15 cellular contexts compared by ENCODE assay signal in genomic region chr1:172977296-172978027, GRCh38.
DNase-seq lines count a peak whose midpoint lies in the region; ATAC-seq, FAIRE-seq and TF ChIP-seq lines count a peak whose summit lies in the region.
"Had no signal": no experiment of that assay in that cellular context is flagged by ENCODE, and none has a peak within 500 bp of the region (broad histone marks: within the 10 kb centered on the region; RNA-seq: fewer than 3 reads in every experiment).

No MANE protein-coding gene starts in this region.

- H3K4me3 ChIP-seq in epithelial cell of esophagus (ENCODE audit: low read length): no peak overlapping the region
- no peak overlapping the region for H3K4me3 ChIP-seq in small intestine (ENCODE audit: low read depth in 1 of 2, low read length in 2 of 2)
- H3K4me3 ChIP-seq in mucosa of descending colon: no peak overlapping the region
- H3K4me3 ChIP-seq: spleen had no signal

- ATAC-seq in HG03342 (IDR thresholded peaks at IDR 0.05; ENCODE audit: unreplicated experiment) (peak; percentile 69), mucosa of descending colon (no peak), HG02870 (IDR thresholded peaks at IDR 0.05; ENCODE audit: unreplicated experiment) (no peak)
- peak; percentile 57 for ATAC-seq in stimulated activated memory B cell treated with anti-CD40 and anti-IgM and Interleukin-4, amounts not matched to agents 10 μg/mL and 1 μg/mL and 100 μg/mL, for 72 hours
- ATAC-seq: activated CD4-positive, CD25-positive, alpha-beta regulatory T cell treated with anti-CD3 and anti-CD28 coated beads, Interleukin-2, amount 50 U/mL, for 24 hours had no signal

- H3K9me3 Mint-ChIP-seq in stimulated activated memory B cell treated with anti-CD40 and anti-IgM and Interleukin-4, amounts not matched to agents 10 μg/mL and 1 μg/mL and 100 μg/mL, for 72 hours: peaks cover 2% of the 10 kb centered on the region
- H3K9me3 Mint-ChIP-seq: memory B cell had no signal

- WGBS in small intestine, 3 donors: 68 to 73% (median 72%) methylated on average over 5 of the region's 5 CpGs

- intact Hi-C loops in mucosa of descending colon (cut with DNase I, micrococcal nuclease): no loop called here

- peaks cover 0 to 2% of the 10 kb centered on the region in 2 donors for H3K4me1 ChIP-seq in small intestine (ENCODE audit: control insufficient read depth in 2 of 2, insufficient read depth in 1 of 2, low read depth in 1 of 2, low read length in 1 of 2)
- H3K4me1 ChIP-seq in mucosa of descending colon (ENCODE audit: low read depth): peaks cover 7% of the 10 kb centered on the region
- H3K4me1 ChIP-seq: spleen had no signal

- H3K27me3 Mint-ChIP-seq in stimulated activated memory B cell treated with anti-CD40 and anti-IgM and Interleukin-4, amounts not matched to agents 10 μg/mL and 1 μg/mL and 100 μg/mL, for 72 hours: no peaks in the 10 kb centered on the region
- H3K27me3 Mint-ChIP-seq: activated naive CD8-positive, alpha-beta T cell treated with anti-CD3 and anti-CD28 coated beads, Interleukin-2, amount 10 ng/mL, durations not matched to agents 7 days and 5 days; CD8-positive, alpha-beta memory T cell; memory B cell had no signal

- no peak overlapping the region for H3K27ac ChIP-seq in small intestine (ENCODE audit: low read depth in 1 of 2, low read length in 1 of 2)
- H3K27ac ChIP-seq: spleen had no signal

- H3K4me3 Mint-ChIP-seq in stimulated activated memory B cell treated with anti-CD40 and anti-IgM and Interleukin-4, amounts not matched to agents 10 μg/mL and 1 μg/mL and 100 μg/mL, for 72 hours: no peak overlapping the region
- H3K4me3 Mint-ChIP-seq: activated naive CD8-positive, alpha-beta T cell treated with anti-CD3 and anti-CD28 coated beads, Interleukin-2, amount 10 ng/mL, durations not matched to agents 7 days and 5 days; CD8-positive, alpha-beta memory T cell; memory B cell had no signal

- H3K9me3 ChIP-seq in small intestine (ENCODE audit: control insufficient read depth, low read depth) (no peaks in the 10 kb centered on the region), mucosa of descending colon (no peaks in the 10 kb centered on the region)
- H3K9me3 ChIP-seq: spleen had no signal

- no peaks in the 10 kb centered on the region for H3K27me3 ChIP-seq in small intestine (ENCODE audit: control insufficient read depth in 2 of 2, insufficient read depth in 2 of 2, low read length in 2 of 2)
- H3K27me3 ChIP-seq: spleen had no signal

- DNase-seq in GM19239 (ENCODE audit: insufficient read length, low spot score) (no peak), epithelial cell of esophagus (ENCODE audit: low read depth) (peak; percentile 71), small intestine (no peak), mucosa of descending colon (no peak)
- DNase-seq: activated naive CD8-positive, alpha-beta T cell treated with anti-CD3 and anti-CD28 coated beads, Interleukin-2, amount 10 ng/mL, durations not matched to agents 7 days and 5 days; activated T-cell treated with anti-CD3 and anti-CD28 coated beads for 4 hours; CD8-positive, alpha-beta memory T cell; cerebellar nuclear complex; nucleus accumbens; spleen had no signal

- peaks cover 10% of the 10 kb centered on the region for H3K4me1 Mint-ChIP-seq in stimulated activated memory B cell treated with anti-CD40 and anti-IgM and Interleukin-4, amounts not matched to agents 10 μg/mL and 1 μg/mL and 100 μg/mL, for 72 hours
- H3K4me1 Mint-ChIP-seq: CD8-positive, alpha-beta memory T cell had no signal

- H3K36me3 ChIP-seq in small intestine (ENCODE audit: control insufficient read depth in 2 of 2, insufficient read depth in 2 of 2, low read length in 2 of 2) (no peaks in the 10 kb centered on the region), mucosa of descending colon (ENCODE audit: low read depth) (no peaks in the 10 kb centered on the region)
- H3K36me3 ChIP-seq: spleen had no signal

- peak overlapping the region; percentile 34 for H3K27ac Mint-ChIP-seq in stimulated activated memory B cell treated with anti-CD40 and anti-IgM and Interleukin-4, amounts not matched to agents 10 μg/mL and 1 μg/mL and 100 μg/mL, for 72 hours
- H3K27ac Mint-ChIP-seq: activated naive CD8-positive, alpha-beta T cell treated with anti-CD3 and anti-CD28 coated beads, Interleukin-2, amount 10 ng/mL, durations not matched to agents 7 days and 5 days; CD8-positive, alpha-beta memory T cell; memory B cell had no signal

- FAIRE-seq in GM19239 (lab: Jason Lieb, UNC) (peak; percentile 47), small intestine (lab: Jason Lieb, UNC) (no peak)

- TF ChIP-seq CTCF in epithelial cell of esophagus (IDR thresholded peaks at IDR 0.05; ENCODE audit: insufficient read depth, low read depth, low read length, missing control alignments): no peak
- no peak for TF ChIP-seq CTCF in mucosa of descending colon (IDR thresholded peaks at IDR 0.05)

- H3K36me3 Mint-ChIP-seq in stimulated activated memory B cell treated with anti-CD40 and anti-IgM and Interleukin-4, amounts not matched to agents 10 μg/mL and 1 μg/mL and 100 μg/mL, for 72 hours: no peaks in the 10 kb centered on the region
- H3K36me3 Mint-ChIP-seq: CD8-positive, alpha-beta memory T cell; memory B cell had no signal

Comparison
In these comparisons a context has a peak if more than half of its experiments do, and no peak if none do; other contexts are left out.
1. ATAC-seq: peak in HG03342 (single experiment) and stimulated activated memory B cell treated with anti-CD40 and anti-IgM and Interleukin-4, amounts not matched to agents 10 μg/mL and 1 μg/mL and 100 μg/mL, for 72 hours (single experiment); none in mucosa of descending colon (single experiment) and HG02870 (single experiment).